ENCODE assay signal across 13 cellular contexts in genomic region chrX:39195156-39195555, GRCh38.
A peak's percentile ranks its signal among the peaks of the same experiment; 100 is the strongest.
DNase-seq lines count a peak whose midpoint lies in the region; ATAC-seq and TF ChIP-seq lines count a peak whose summit lies in the region.
"Had no signal": no experiment of that assay in that cellular context is flagged by ENCODE, and none has a peak within 500 bp of the region (broad histone marks: within the 10 kb centered on the region; RNA-seq: fewer than 3 reads in every experiment).

No MANE protein-coding gene starts in this region.

- no peak overlapping the region for H3K9ac ChIP-seq in HUES6 (ENCODE audit: low read length)
- no peak overlapping the region for H3K9ac ChIP-seq in PC-3 (ENCODE audit: low read length)
- H3K9ac ChIP-seq: GM23248 had no signal

- DNase-seq in DMS79 treated with DMSO at 0.1 percent for 48 hours (lab: John Stamatoyannopoulos, UW) (peak; percentile 23), PC-3 (no peak), left kidney (ENCODE audit: low read depth, low spot score) (peak; percentile 9), NOMO-1 treated with DMSO at 0.1 percent for 48 hours (lab: John Stamatoyannopoulos, UW; ENCODE audit: unreplicated experiment) (no peak), GM19240 (ENCODE audit: insufficient read length, low spot score) (no peak)
- DNase-seq: activated naive CD4-positive, alpha-beta T cell; cerebellar nuclear complex; GM23248; NCI-H446; right lobe of liver; Right ventricle myocardium superior had no signal

- H3K27me3 ChIP-seq in HUES6 (ENCODE audit: control insufficient read depth, insufficient read depth, low read length) (no peaks in the 10 kb centered on the region), PC-3 (ENCODE audit: low read length) (no peaks in the 10 kb centered on the region)
- H3K27me3 ChIP-seq: right lobe of liver had no signal

- H3K9me3 ChIP-seq in HUES6 (ENCODE audit: control insufficient read depth, insufficient read depth, low read depth, low read length) (no peaks in the 10 kb centered on the region), PC-3 (ENCODE audit: low read length) (no peaks in the 10 kb centered on the region)
- H3K9me3 ChIP-seq: right lobe of liver had no signal

- H3K79me2 ChIP-seq in PC-3 (ENCODE audit: low read length), result no peaks in the 10 kb centered on the region

- H3K9me2 ChIP-seq in PC-3 (replicated peaks; ENCODE audit: low read length), result no peaks in the 10 kb centered on the region

- no peak overlapping the region for H2AFZ ChIP-seq in PC-3 (ENCODE audit: low read length)
- H2AFZ ChIP-seq: GM23248 had no signal

- intact Hi-C loops in PC-3 (cut with micrococcal nuclease), result no loop called here

- H3K4me2 ChIP-seq in PC-3 (ENCODE audit: low read length), result peak overlapping the region; percentile 28; the same call in 1 of the 2 replicates

- H4K20me1 ChIP-seq in PC-3 (ENCODE audit: low read length), result no peaks in the 10 kb centered on the region

- H3K27ac ChIP-seq in HUES6 (ENCODE audit: low read depth, low read length) (no peak overlapping the region), PC-3 (ENCODE audit: low read length) (no peak overlapping the region)
- H3K27ac ChIP-seq: GM23248, right lobe of liver had no signal

- no TSS peak for BruUV-seq in PC-3 (replicated peaks; lab: Mats Ljungman, UMichigan)

- peak overlapping the region; percentile 13; the same call in 1 of the 2 replicates for H3K4me3 ChIP-seq in HUES6 (ENCODE audit: low read depth, low read length)
- no peak overlapping the region for H3K4me3 ChIP-seq in PC-3 (ENCODE audit: low read length)
- H3K4me3 ChIP-seq: GM23248, right lobe of liver had no signal

- peaks cover 25% of the 10 kb centered on the region for H3K4me1 ChIP-seq in HUES6 (ENCODE audit: control insufficient read depth, insufficient read depth, low read length)
- peaks cover 13% of the 10 kb centered on the region for H3K4me1 ChIP-seq in PC-3 (ENCODE audit: insufficient read depth, low read length)
- H3K4me1 ChIP-seq: right lobe of liver had no signal

- H3K36me3 ChIP-seq in HUES6 (ENCODE audit: control insufficient read depth, insufficient read depth, low read length), result no peaks in the 10 kb centered on the region
- no peaks in the 10 kb centered on the region for H3K36me3 ChIP-seq in PC-3 (ENCODE audit: low read depth, low read length)
- H3K36me3 ChIP-seq: right lobe of liver had no signal

- no peak for TF ChIP-seq CTCF in PC-3 (conservative IDR thresholded peaks at IDR 0.05; ENCODE audit: low read depth, low read length)

- POLR2A ChIA-PET in PC-3 (lab: Charles Lee; ENCODE audit: unreplicated experiment), result no interaction called here

- no peak for ATAC-seq in PC-3
- ATAC-seq in GM18520 (IDR thresholded peaks at IDR 0.05; ENCODE audit: unreplicated experiment), result no peak
- ATAC-seq: right lobe of liver had no signal

- CTCF ChIA-PET in PC-3 (lab: Charles Lee), result no interaction called here

- no peaks in the 10 kb centered on the region for H3F3A ChIP-seq in PC-3 (ENCODE audit: low read length, unreplicated experiment)

Comparison
In these comparisons a context has a peak if more than half of its experiments do, and no peak if none do; other contexts are left out.
1. DNase-seq: peak in DMS79 treated with DMSO at 0.1 percent for 48 hours (single experiment) and left kidney (single experiment); none in PC-3 (single experiment), NOMO-1 treated with DMSO at 0.1 percent for 48 hours (single experiment) and GM19240 (single experiment).